In the genomic region with DNA sequence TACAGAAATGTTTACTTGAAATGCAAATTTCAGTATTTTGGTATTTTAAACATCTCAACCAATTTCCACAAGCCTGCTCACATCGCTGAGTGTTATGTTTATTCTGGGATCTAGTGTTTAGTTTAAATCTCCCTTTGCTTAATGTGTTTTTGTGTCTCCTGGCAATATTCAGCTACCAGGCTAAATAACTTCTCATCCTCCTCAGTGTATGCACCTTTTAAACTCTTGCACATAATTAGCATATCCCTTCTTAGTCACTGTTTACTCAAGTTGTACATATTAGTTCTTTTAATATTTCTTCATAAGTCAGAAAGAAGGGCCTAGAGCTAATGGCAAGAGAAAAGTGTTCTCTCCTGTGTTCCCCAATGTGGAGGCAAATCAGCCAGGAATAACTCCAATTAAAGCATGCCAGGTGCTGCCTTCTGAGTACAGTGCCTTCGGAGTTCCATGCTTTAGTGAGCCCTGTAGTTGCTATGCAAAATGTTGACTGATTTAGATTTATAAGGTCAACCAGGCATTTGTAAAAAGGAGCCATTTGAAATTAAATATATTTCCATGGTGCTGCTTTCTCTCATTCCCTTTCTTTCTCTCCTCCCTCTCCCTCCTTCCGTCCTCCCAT, we compare ENCODE assay signal across 15 cellular contexts.
"Had no signal": no experiment of that assay in that cellular context is flagged by ENCODE, and none has a peak within 500 bp of the region (broad histone marks: within the 10 kb centered on the region; RNA-seq: fewer than 3 reads in every experiment).

No MANE protein-coding gene starts in this region.

- DNase-seq: activated effector memory CD4-positive, alpha-beta T cell treated with Interleukin-2 at 50 U/mL for 16 hours; activated T-cell treated with anti-CD3 and anti-CD28 coated beads, Interleukin-2, amount 50 U/mL, for 1 hour; colonic mucosa; effector CD4-positive, alpha-beta T cell; left cardiac atrium; naive B cell; small intestine; T-helper 2 cell had no signal

- H3K9me3 ChIP-seq: breast epithelium, colonic mucosa, right atrium auricular region, tibial nerve, vagina had no signal

- H3K27ac ChIP-seq: breast epithelium, colonic mucosa, epithelial cell of prostate, right atrium auricular region, tibial nerve, vagina had no signal

- H3K27me3 ChIP-seq: breast epithelium, colonic mucosa, right atrium auricular region, tibial nerve, vagina had no signal

- H3K36me3 ChIP-seq: breast epithelium, colonic mucosa, right atrium auricular region, tibial nerve, vagina had no signal

- H3K36me3 Mint-ChIP-seq: activated naive CD8-positive, alpha-beta T cell; naive B cell had no signal

- H3K4me3 ChIP-seq: breast epithelium, colonic mucosa, lung, right atrium auricular region, tibial nerve, vagina had no signal

- H3K27ac Mint-ChIP-seq: activated naive CD8-positive, alpha-beta T cell; naive B cell had no signal

- H3K4me3 Mint-ChIP-seq: activated naive CD8-positive, alpha-beta T cell; naive B cell had no signal

- H3K4me1 ChIP-seq: breast epithelium, colonic mucosa, right atrium auricular region, tibial nerve, vagina had no signal

- H3K4me1 Mint-ChIP-seq: naive B cell had no signal
